Comparison of ENCODE assay signal across 21 cellular contexts in genomic region chr1:156847591-156848460, GRCh38. TPM values are rescaled to one million over a fixed set of nuclear protein-coding genes. Genes with fewer than 3 reads are reported as not detected.
DNase-seq lines count a peak whose midpoint lies in the region; ATAC-seq and TF ChIP-seq lines count a peak whose summit lies in the region.
"Had no signal": no experiment of that assay in that cellular context is flagged by ENCODE, and none has a peak within 500 bp of the region (broad histone marks: within the 10 kb centered on the region; RNA-seq: fewer than 3 reads in every experiment).

No MANE protein-coding gene starts in this region.

- no peaks in the 10 kb centered on the region for H3K36me3 ChIP-seq in neural progenitor cell
- H3K36me3 ChIP-seq: cardiac muscle cell, HAP-1, heart left ventricle, left ventricle myocardium inferior, suprapubic skin had no signal

- no peak for ATAC-seq in activated T-cell treated with anti-CD3 and anti-CD28 coated beads, Interleukin-2, amount 50 U/mL, for 72 hours (replicated peaks in 1 of 2)
- ATAC-seq in activated naive CD8-positive, alpha-beta T cell treated with anti-CD3 and anti-CD28 coated beads, Interleukin-2, amount 50 U/mL, for 24 hours: no peak
- no peak for ATAC-seq in Right ventricle myocardium superior (ENCODE audit: poor library complexity)
- ATAC-seq in GM21717 (IDR thresholded peaks at IDR 0.05; ENCODE audit: unreplicated experiment): no peak
- ATAC-seq: heart left ventricle; stimulated activated memory B cell treated with anti-CD40 and anti-IgM and Interleukin-4, amounts not matched to agents 10 μg/mL and 1 μg/mL and 100 μg/mL, for 72 hours had no signal

- no peaks in the 10 kb centered on the region for H3F3A ChIP-seq in neural progenitor cell (ENCODE audit: low read depth)

- H3K4me3 Mint-ChIP-seq in activated T-cell treated with anti-CD3 and anti-CD28 coated beads, Interleukin-2, amount 50 U/mL, for 72 hours: peak overlapping the region; percentile 45 to 59
- peak overlapping the region; percentile 21 for H3K4me3 Mint-ChIP-seq in activated naive CD8-positive, alpha-beta T cell treated with anti-CD3 and anti-CD28 coated beads, Interleukin-2, amount 50 U/mL, for 24 hours
- H3K4me3 Mint-ChIP-seq in neural progenitor cell: no peak overlapping the region
- H3K4me3 Mint-ChIP-seq: stimulated activated memory B cell treated with anti-CD40 and anti-IgM and Interleukin-4, amounts not matched to agents 10 μg/mL and 1 μg/mL and 100 μg/mL, for 72 hours had no signal

- no peaks in the 10 kb centered on the region for H3K9me3 ChIP-seq in neural progenitor cell (ENCODE audit: low read depth)
- H3K9me3 ChIP-seq: HAP-1, heart left ventricle, left ventricle myocardium inferior, suprapubic skin had no signal

- H3K4me3 ChIP-seq in neural progenitor cell: no peak overlapping the region
- H3K4me3 ChIP-seq: cardiac muscle cell, HAP-1, heart left ventricle, left ventricle myocardium inferior, skin epidermis, suprapubic skin had no signal

- no peak overlapping the region for H3K27ac Mint-ChIP-seq in activated T-cell treated with anti-CD3 and anti-CD28 coated beads, Interleukin-2, amount 50 U/mL, for 72 hours
- no peak overlapping the region for H3K27ac Mint-ChIP-seq in activated naive CD8-positive, alpha-beta T cell treated with anti-CD3 and anti-CD28 coated beads, Interleukin-2, amount 50 U/mL, for 24 hours
- no peak overlapping the region for H3K27ac Mint-ChIP-seq in neural progenitor cell
- H3K27ac Mint-ChIP-seq: stimulated activated memory B cell treated with anti-CD40 and anti-IgM and Interleukin-4, amounts not matched to agents 10 μg/mL and 1 μg/mL and 100 μg/mL, for 72 hours had no signal

- peaks cover 100% of the 10 kb centered on the region for H3K27me3 ChIP-seq in neural progenitor cell

- peaks cover 39% of the 10 kb centered on the region for H3K4me1 Mint-ChIP-seq in activated T-cell treated with anti-CD3 and anti-CD28 coated beads, Interleukin-2, amount 50 U/mL, for 72 hours (ENCODE audit: low read depth)
- H3K4me1 Mint-ChIP-seq in activated naive CD8-positive, alpha-beta T cell treated with anti-CD3 and anti-CD28 coated beads, Interleukin-2, amount 50 U/mL, for 24 hours: peaks cover 26% of the 10 kb centered on the region
- H3K4me1 Mint-ChIP-seq in neural progenitor cell: peaks cover 22% of the 10 kb centered on the region

- H3K27ac ChIP-seq in neural progenitor cell: no peak overlapping the region
- H3K27ac ChIP-seq: cardiac muscle cell, heart left ventricle, left ventricle myocardium inferior, RWPE1, skin epidermis, suprapubic skin had no signal

- DNase-seq in activated T-cell treated with anti-CD3 and anti-CD28 coated beads, Interleukin-2, amount 50 U/mL, for 72 hours: no peak
- no peak for DNase-seq in activated T-cell treated with anti-CD3 and anti-CD28 coated beads, Interleukin-2, amount 50 U/mL, for 48 hours
- DNase-seq in LHCN-M2 (ENCODE audit: low read depth): peak; percentile 27
- DNase-seq in activated naive CD8-positive, alpha-beta T cell treated with anti-CD3 and anti-CD28 coated beads, Interleukin-2, amount 50 U/mL, for 24 hours: no peak
- DNase-seq in neural progenitor cell (ENCODE audit: low spot score): no peak
- no peak for DNase-seq in NCI-H774 (lab: John Stamatoyannopoulos, UW)
- no peak for DNase-seq in Right ventricle myocardium superior
- DNase-seq: heart left ventricle, left ventricle myocardium inferior, NCI-H2171 treated with DMSO at 0.1 percent for 48 hours, NCI-H526 treated with DMSO at 0.1 percent for 48 hours had no signal

- H3K9me3 Mint-ChIP-seq in activated T-cell treated with anti-CD3 and anti-CD28 coated beads, Interleukin-2, amount 50 U/mL, for 72 hours: no peaks in the 10 kb centered on the region
- H3K9me3 Mint-ChIP-seq in activated naive CD8-positive, alpha-beta T cell treated with anti-CD3 and anti-CD28 coated beads, Interleukin-2, amount 50 U/mL, for 24 hours: no peaks in the 10 kb centered on the region
- H3K9me3 Mint-ChIP-seq in neural progenitor cell: peaks cover 3% of the 10 kb centered on the region
- H3K9me3 Mint-ChIP-seq: stimulated activated memory B cell treated with anti-CD40 and anti-IgM and Interleukin-4, amounts not matched to agents 10 μg/mL and 1 μg/mL and 100 μg/mL, for 72 hours had no signal

- no peak overlapping the region for H2AFZ ChIP-seq in neural progenitor cell (replicated peaks)

- H4K20me1 ChIP-seq in neural progenitor cell (ENCODE audit: low read depth): peaks cover 8% of the 10 kb centered on the region

- H3K79me2 ChIP-seq in neural progenitor cell (ENCODE audit: low read depth): no peaks in the 10 kb centered on the region

- intact Hi-C loops in Right ventricle myocardium superior (cut with DNase I): no loop called here

- H3K36me3 Mint-ChIP-seq in activated T-cell treated with anti-CD3 and anti-CD28 coated beads, Interleukin-2, amount 50 U/mL, for 72 hours (ENCODE audit: insufficient read depth in 2 of 2): no peaks in the 10 kb centered on the region
- H3K36me3 Mint-ChIP-seq in activated naive CD8-positive, alpha-beta T cell treated with anti-CD3 and anti-CD28 coated beads, Interleukin-2, amount 50 U/mL, for 24 hours (ENCODE audit: low read depth): no peaks in the 10 kb centered on the region
- H3K36me3 Mint-ChIP-seq in neural progenitor cell: peaks cover 2% of the 10 kb centered on the region
- H3K36me3 Mint-ChIP-seq: stimulated activated memory B cell treated with anti-CD40 and anti-IgM and Interleukin-4, amounts not matched to agents 10 μg/mL and 1 μg/mL and 100 μg/mL, for 72 hours had no signal

- no peak for TF ChIP-seq CTCF in neural progenitor cell (IDR thresholded peaks at IDR 0.05)

- peaks cover 57% of the 10 kb centered on the region for H3K27me3 Mint-ChIP-seq in activated T-cell treated with anti-CD3 and anti-CD28 coated beads, Interleukin-2, amount 50 U/mL, for 72 hours (ENCODE audit: low read depth)
- peaks cover 46% of the 10 kb centered on the region for H3K27me3 Mint-ChIP-seq in activated naive CD8-positive, alpha-beta T cell treated with anti-CD3 and anti-CD28 coated beads, Interleukin-2, amount 50 U/mL, for 24 hours
- peaks cover 75% of the 10 kb centered on the region for H3K27me3 Mint-ChIP-seq in neural progenitor cell (ENCODE audit: insufficient read depth, low read depth)

- peak overlapping the region; percentile 68 for H3K4me2 ChIP-seq in neural progenitor cell

- no peak overlapping the region for H3K9ac ChIP-seq in neural progenitor cell

- H3K4me1 ChIP-seq in neural progenitor cell: peaks cover 19% of the 10 kb centered on the region
- H3K4me1 ChIP-seq: HAP-1 had no signal

RNA-seq across cellular contexts. Expression of gene INSRR, which starts 11.1 kb away (rescaled TPM):
- under 1 TPM; 0.17 to 0.30 TPM for total RNA-seq in activated T-cell treated with anti-CD3 and anti-CD28 coated beads, Interleukin-2, amount 50 U/mL, for 72 hours
- total RNA-seq in LHCN-M2 (2014; rRNA removed): not detected in 2 replicates
- polyA plus RNA-seq in LHCN-M2 (2012): not detected
- not detected in 2 replicates for total RNA-seq in neural progenitor cell (ENCODE audit: low replicate concordance)
- total RNA-seq in Right ventricle myocardium superior: 0.40 TPM
- total RNA-seq: dermis microvascular lymphatic vessel endothelial cell, mononuclear cell, suprapubic skin had no signal
- polyA plus RNA-seq: BJ had no signal

RNA-seq across cellular contexts. Expression of gene NTRK1, which starts 12.8 kb away (rescaled TPM):
- total RNA-seq in activated T-cell treated with anti-CD3 and anti-CD28 coated beads, Interleukin-2, amount 50 U/mL, for 72 hours: 10 to 100 TPM; 16.8 to 21.4 TPM
- total RNA-seq in LHCN-M2 (2014; rRNA removed): 0.19 TPM in 1 of 2 replicates, not detected in the other
- polyA plus RNA-seq in LHCN-M2 (2012): not detected
- 0.15 TPM in 1 of 2 replicates, not detected in the other for total RNA-seq in neural progenitor cell (ENCODE audit: low replicate concordance)
- total RNA-seq in Right ventricle myocardium superior: 2.5 TPM
- total RNA-seq: dermis microvascular lymphatic vessel endothelial cell had no signal

RNA-seq across cellular contexts. Expression of gene SH2D2A, which starts 31.2 kb away (rescaled TPM):
- 100 to 1,000 TPM; 221 to 246 TPM for total RNA-seq in activated T-cell treated with anti-CD3 and anti-CD28 coated beads, Interleukin-2, amount 50 U/mL, for 72 hours
- total RNA-seq in LHCN-M2 (2014; rRNA removed): not detected in 2 replicates
- polyA plus RNA-seq in LHCN-M2 (2012): not detected
- total RNA-seq in neural progenitor cell (ENCODE audit: low replicate concordance): 1.2 TPM in 1 of 2 replicates, not detected in the other
- 1.1 TPM for total RNA-seq in Right ventricle myocardium superior

RNA-seq across cellular contexts. Expression of gene PEAR1, which starts 45.7 kb away (rescaled TPM):
- under 1 TPM in 1 of 2 donors, not detected in 1; 0.07 TPM for total RNA-seq in activated T-cell treated with anti-CD3 and anti-CD28 coated beads, Interleukin-2, amount 50 U/mL, for 72 hours
- 0.19 and 0.23 TPM in 2 replicates for total RNA-seq in LHCN-M2 (2014; rRNA removed)
- 0.47 TPM for polyA plus RNA-seq in LHCN-M2 (2012)
- total RNA-seq in neural progenitor cell (ENCODE audit: low replicate concordance): 0.06 TPM in 1 of 2 replicates, not detected in the other
- 6.7 TPM for total RNA-seq in Right ventricle myocardium superior

Comparison
In these comparisons a context has a peak if more than half of its experiments do, and no peak if none do; other contexts are left out.
1. RNA of gene SH2D2A, which starts 31.2 kb away (total RNA-seq): 221 to 246 TPM in activated T-cell treated with anti-CD3 and anti-CD28 coated beads, Interleukin-2, amount 50 U/mL, for 72 hours; 1.1 TPM in Right ventricle myocardium superior (single experiment), 1.2 TPM in neural progenitor cell and not detected in LHCN-M2; every median in the first group is over 10 times any median in the second.